10 cellular contexts compared by ENCODE assay signal in genomic region chr17:83200746-83201145, GRCh38.
DNase-seq lines count a peak whose midpoint lies in the region; ATAC-seq, FAIRE-seq and TF ChIP-seq lines count a peak whose summit lies in the region.
"Had no signal": no experiment of that assay in that cellular context is flagged by ENCODE, and none has a peak within 500 bp of the region (broad histone marks: within the 10 kb centered on the region; RNA-seq: fewer than 3 reads in every experiment).

No MANE protein-coding gene starts in this region.

- no peaks in the 10 kb centered on the region for H3K9me1 ChIP-seq in K562 (ENCODE audit: control insufficient read depth, insufficient read depth, low read length)

- H3K9ac ChIP-seq in K562 (ENCODE audit: insufficient read depth in 1 of 2, low read depth in 2 of 2, low read length in 2 of 2) (no peak overlapping the region), mucosa of rectum (ENCODE audit: low read depth in 1 of 2, low read length in 2 of 2) (peak overlapping the region in 1 of 2 donors; percentile 47)

- no peak for TF ChIP-seq EP300 in K562 (IDR thresholded peaks at IDR 0.05; ENCODE audit: low read length)

- TF ChIP-seq CTCF in K562 (IDR thresholded peaks at IDR 0.05 in 2 of 3, conservative IDR thresholded peaks at IDR 0.05 in 1 of 3; ENCODE audit: insufficient read depth in 2 of 3, low read depth in 1 of 3, low read length in 3 of 3) (no peak), thoracic aorta (IDR thresholded peaks at IDR 0.05) (no peak), Calu3 (IDR thresholded peaks at IDR 0.05; ENCODE audit: unreplicated experiment) (no peak)

- H3K27ac ChIP-seq in K562 (ENCODE audit: extremely low read depth, low read depth, low read length) (no peak overlapping the region), mucosa of rectum (ENCODE audit: low read depth in 2 of 2, low read length in 2 of 2) (peak overlapping the region; percentile 78 to 82), thoracic aorta (peak overlapping the region; percentile 67 to 90)

- H3K4me1 Mint-ChIP-seq in activated CD4-positive, alpha-beta T cell treated with anti-CD3 and anti-CD28 coated beads, Interleukin-2, amount 10 ng/mL, durations not matched to agents 7 days and 5 days, result peaks cover 40% of the 10 kb centered on the region
- no peaks in the 10 kb centered on the region for H3K4me1 Mint-ChIP-seq in Calu3 (ENCODE audit: low read depth, unreplicated experiment)

- no peak for FAIRE-seq in K562 (lab: Jason Lieb, UNC)

- no peaks in the 10 kb centered on the region for H3K9me3 Mint-ChIP-seq in activated CD4-positive, alpha-beta T cell treated with anti-CD3 and anti-CD28 coated beads, Interleukin-2, amount 10 ng/mL, durations not matched to agents 7 days and 5 days
- H3K9me3 Mint-ChIP-seq in Calu3 (ENCODE audit: low read depth, unreplicated experiment), result no peaks in the 10 kb centered on the region

- 0 out of 2 replicates have a peak overlapping the region, but pooled peaks have one; percentile 23 for H2AFZ ChIP-seq in K562 (ENCODE audit: low read depth, low read length)

- H3K4me1 ChIP-seq in K562 (replicated peaks in 1 of 2; ENCODE audit: control insufficient read depth in 2 of 2, insufficient read depth in 2 of 2, low read length in 2 of 2), result peaks cover 0 to 19% of the 10 kb centered on the region in 2 experiments; a peak in 2 of 5 replicates
- H3K4me1 ChIP-seq in mucosa of rectum (ENCODE audit: control insufficient read depth in 2 of 2, insufficient read depth in 2 of 2, low read length in 2 of 2), result peaks cover 13 to 17% of the 10 kb centered on the region in 2 donors
- H3K4me1 ChIP-seq in thoracic aorta (ENCODE audit: control insufficient read depth in 1 of 2, low read depth in 2 of 2), result peaks cover 36 to 62% of the 10 kb centered on the region in 2 donors

- H3K4me3 Mint-ChIP-seq in activated CD4-positive, alpha-beta T cell treated with anti-CD3 and anti-CD28 coated beads, Interleukin-2, amount 10 ng/mL, durations not matched to agents 7 days and 5 days, result peak overlapping the region; percentile 77
- no peak overlapping the region for H3K4me3 Mint-ChIP-seq in Calu3 (ENCODE audit: low read depth, unreplicated experiment)

- intact Hi-C loops in K562 (cut with micrococcal nuclease), result no loop called here
- intact Hi-C loops in Calu3 (cut with micrococcal nuclease; ENCODE audit: unreplicated experiment), result no loop called here

- no peaks in the 10 kb centered on the region for H3K36me3 ChIP-seq in K562 (ENCODE audit: control insufficient read depth, insufficient read depth, low read length)
- H3K36me3 ChIP-seq in mucosa of rectum (ENCODE audit: control insufficient read depth in 2 of 2, insufficient read depth in 2 of 2, low read length in 2 of 2), result no peaks in the 10 kb centered on the region
- H3K36me3 ChIP-seq in thoracic aorta, result no peaks in the 10 kb centered on the region

- H4K20me1 ChIP-seq in K562 (replicated peaks; ENCODE audit: control insufficient read depth, insufficient read depth, low read length), result no peaks in the 10 kb centered on the region

- no peak for ATAC-seq in K562
- no peak for ATAC-seq in thoracic aorta (ENCODE audit: insufficient number of reproducible peaks, low FRiP score, low read depth)
- ATAC-seq in HG02623 (IDR thresholded peaks at IDR 0.05; ENCODE audit: unreplicated experiment), result no peak

- no peaks in the 10 kb centered on the region for H3K27me3 Mint-ChIP-seq in activated CD4-positive, alpha-beta T cell treated with anti-CD3 and anti-CD28 coated beads, Interleukin-2, amount 10 ng/mL, durations not matched to agents 7 days and 5 days
- H3K27me3 Mint-ChIP-seq in Calu3 (ENCODE audit: unreplicated experiment), result peaks cover 16% of the 10 kb centered on the region

- peaks cover 8 to 34% of the 10 kb centered on the region in 2 experiments; a peak in 4 of 5 replicates for H3K27me3 ChIP-seq in K562 (ENCODE audit: control insufficient read depth in 2 of 2, insufficient read depth in 2 of 2, low read length in 2 of 2)
- H3K27me3 ChIP-seq in mucosa of rectum (ENCODE audit: control insufficient read depth in 2 of 2, insufficient read depth in 2 of 2, low read length in 2 of 2), result no peaks in the 10 kb centered on the region
- H3K27me3 ChIP-seq in thoracic aorta (replicated peaks; ENCODE audit: insufficient read depth), result no peaks in the 10 kb centered on the region

- no peak overlapping the region for H3K4me3 ChIP-seq in K562
- H3K4me3 ChIP-seq in mucosa of rectum (ENCODE audit: low read length in 2 of 2), result no peak overlapping the region
- H3K4me3 ChIP-seq in thoracic aorta, result peak overlapping the region; percentile 9

- peak overlapping the region; percentile 94 for H3K27ac Mint-ChIP-seq in activated CD4-positive, alpha-beta T cell treated with anti-CD3 and anti-CD28 coated beads, Interleukin-2, amount 10 ng/mL, durations not matched to agents 7 days and 5 days
- H3K27ac Mint-ChIP-seq in Calu3 (ENCODE audit: unreplicated experiment), result no peak overlapping the region

- no peak overlapping the region for H3K4me2 ChIP-seq in K562 (ENCODE audit: insufficient read depth, low read length)

- peaks cover 9% of the 10 kb centered on the region for H3K9me3 ChIP-seq in K562 (replicated peaks; ENCODE audit: control insufficient read depth, insufficient read depth, low read depth, low read length)
- no peaks in the 10 kb centered on the region for H3K9me3 ChIP-seq in mucosa of rectum (ENCODE audit: control insufficient read depth in 2 of 2, low read length in 2 of 2)
- H3K9me3 ChIP-seq in thoracic aorta, result no peaks in the 10 kb centered on the region

- CTCF ChIA-PET in activated CD4-positive, alpha-beta T cell treated with anti-CD3 and anti-CD28 coated beads, Interleukin-2, amount 10 ng/mL, durations not matched to agents 7 days and 5 days (lab: Charles Lee), result interaction anchor here (0.5 to 4.4 kb wide), 8 partner anchors 54 to 419 kb away, joined by 3 to 14 read pairs (median 3); no protein-coding TSS in a partner anchor
- CTCF ChIA-PET in K562 (lab: Yijun Ruan, JAX; ENCODE audit: low intra/inter-chr PET ratio) (no interaction called here), Calu3 (lab: Charles Lee) (no interaction called here)

- no peaks in the 10 kb centered on the region for H3K79me2 ChIP-seq in K562 (ENCODE audit: control insufficient read depth, insufficient read depth, low read length)

- in situ Hi-C loops in K562 (cut with MboI), result no loop called here

- POLR2A ChIA-PET in activated CD4-positive, alpha-beta T cell treated with anti-CD3 and anti-CD28 coated beads, Interleukin-2, amount 10 ng/mL, durations not matched to agents 7 days and 5 days (lab: Charles Lee), result no interaction called here
- POLR2A ChIA-PET in K562 (lab: Yijun Ruan, JAX), result interaction anchor here (0.6 kb wide), 2 partner anchors 112 to 532 kb away, joined by 3 read pairs; no protein-coding TSS in a partner anchor

- DNase-seq in activated CD4-positive, alpha-beta T cell treated with anti-CD3 and anti-CD28 coated beads, Interleukin-2, amount 10 ng/mL, durations not matched to agents 7 days and 5 days, result no peak
- no peak for DNase-seq in activated CD4-positive, alpha-beta T cell treated with anti-CD3 and anti-CD28 coated beads, Interleukin-2, amount 50 U/mL, for 48 hours
- no peak for DNase-seq in K562 (ENCODE audit: extremely low read depth in 1 of 4, low spot score in 3 of 4)
- no peak for DNase-seq in thoracic aorta (ENCODE audit: low spot score)
- no peak for DNase-seq in NOMO-1 (lab: John Stamatoyannopoulos, UW; ENCODE audit: unreplicated experiment in 2 of 2)
- no peak for DNase-seq in Calu3
- DNase-seq: amniotic stem cell, NCI-H1436 had no signal

- H3K36me3 Mint-ChIP-seq in activated CD4-positive, alpha-beta T cell treated with anti-CD3 and anti-CD28 coated beads, Interleukin-2, amount 10 ng/mL, durations not matched to agents 7 days and 5 days (ENCODE audit: low read depth), result no peaks in the 10 kb centered on the region
- H3K36me3 Mint-ChIP-seq in Calu3 (ENCODE audit: insufficient read depth, unreplicated experiment), result no peaks in the 10 kb centered on the region

- TF ChIP-seq POLR2A in K562 (conservative IDR thresholded peaks at IDR 0.05), result no peak

- 17% methylated on average over 3 of the region's 4 CpGs for WGBS in K562 (ENCODE audit: insufficient coverage, low coverage, missing lambda C conversion rate)

- no peak for TF ChIP-seq RAD21 in K562 (CRISPR knock-in tag; conservative IDR thresholded peaks at IDR 0.05 in 1 of 2, IDR thresholded peaks at IDR 0.05 in 1 of 2)

- BruUV-seq in K562 (replicated peaks; lab: Mats Ljungman, UMichigan), result no TSS peak
- BruUV-seq in Calu3 (replicated peaks; lab: Mats Ljungman, UMichigan), result no TSS peak
